1 cellular context compared by ENCODE assay signal in genomic region chr5:92969191-92969780, GRCh38.
TF ChIP-seq lines count a peak whose summit lies in the region.

No MANE protein-coding gene starts in this region.

TF ChIP-seq in HepG2, 621 proteins besides CTCF, POLR2A, EP300 and RAD21 (continued from another document and continues in another):
- TF ChIP-seq, protein P1, sequence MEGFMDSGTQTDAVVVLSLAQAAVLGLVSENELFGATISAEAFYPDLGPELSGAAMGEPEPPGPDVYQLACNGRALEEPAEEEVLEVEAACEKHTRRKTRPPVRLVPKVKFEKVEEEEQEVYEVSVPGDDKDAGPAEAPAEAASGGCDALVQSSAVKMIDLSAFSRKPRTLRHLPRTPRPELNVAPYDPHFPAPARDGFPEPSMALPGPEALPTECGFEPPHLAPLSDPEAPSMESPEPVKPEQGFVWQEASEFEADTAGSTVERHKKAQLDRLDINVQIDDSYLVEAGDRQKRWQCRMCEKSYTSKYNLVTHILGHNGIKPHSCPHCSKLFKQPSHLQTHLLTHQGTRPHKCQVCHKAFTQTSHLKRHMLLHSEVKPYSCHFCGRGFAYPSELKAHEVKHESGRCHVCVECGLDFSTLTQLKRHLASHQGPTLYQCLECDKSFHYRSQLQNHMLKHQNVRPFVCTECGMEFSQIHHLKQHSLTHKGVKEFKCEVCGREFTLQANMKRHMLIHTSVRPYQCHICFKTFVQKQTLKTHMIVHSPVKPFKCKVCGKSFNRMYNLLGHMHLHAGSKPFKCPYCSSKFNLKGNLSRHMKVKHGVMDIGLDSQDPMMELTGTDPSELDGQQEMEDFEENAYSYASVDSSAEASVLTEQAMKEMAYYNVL (CRISPR knock-in tag; IDR thresholded peaks at IDR 0.05; ENCODE audit: borderline replicate concordance), result 0 out of 2 replicates have a peak, but pooled peaks have one; percentile 12
- TF ChIP-seq ZNF598 (CRISPR knock-in tag; IDR thresholded peaks at IDR 0.05; ENCODE audit: borderline replicate concordance) (no peak), ZNF784 (CRISPR knock-in tag; IDR thresholded peaks at IDR 0.05; ENCODE audit: borderline replicate concordance) (no peak), NCOA2 (CRISPR knock-in tag; IDR thresholded peaks at IDR 0.05) (no peak), IRF2 (CRISPR knock-in tag; IDR thresholded peaks at IDR 0.05) (no peak), MLX (CRISPR knock-in tag; IDR thresholded peaks at IDR 0.05) (no peak), ZBTB7B (CRISPR knock-in tag; IDR thresholded peaks at IDR 0.05) (no peak), ZNF619 (CRISPR knock-in tag; IDR thresholded peaks at IDR 0.05) (no peak), REXO4 (CRISPR knock-in tag; IDR thresholded peaks at IDR 0.05; ENCODE audit: borderline replicate concordance) (no peak), ZFP36L2 (CRISPR knock-in tag; IDR thresholded peaks at IDR 0.05) (no peak), CHD2 (IDR thresholded peaks at IDR 0.05; ENCODE audit: low read depth, low read length) (no peak), NCOR1 (IDR thresholded peaks at IDR 0.05; ENCODE audit: borderline replicate concordance, low read length) (no peak), ZNF781 (CRISPR knock-in tag; IDR thresholded peaks at IDR 0.05; ENCODE audit: borderline replicate concordance, not compliant biosample characterization) (no peak), ZNF10 (CRISPR knock-in tag; IDR thresholded peaks at IDR 0.05; ENCODE audit: borderline replicate concordance, low read depth) (no peak), SMC3 (IDR thresholded peaks at IDR 0.05; ENCODE audit: low read length) (no peak; the same call in 1 of the 2 replicates), ZNF251 (CRISPR knock-in tag; IDR thresholded peaks at IDR 0.05) (no peak), RAD51 (IDR thresholded peaks at IDR 0.05; ENCODE audit: borderline replicate concordance) (no peak), NKX3-1 (CRISPR knock-in tag; IDR thresholded peaks at IDR 0.05) (no peak), KAT8 (CRISPR knock-in tag; IDR thresholded peaks at IDR 0.05) (no peak), ZNF33B (CRISPR knock-in tag; IDR thresholded peaks at IDR 0.05) (no peak), AGO1 (IDR thresholded peaks at IDR 0.05; ENCODE audit: low read depth, low read length, poor library complexity, severe bottlenecking) (no peak), ZNF564 (CRISPR knock-in tag; IDR thresholded peaks at IDR 0.05) (0 out of 2 replicates have a peak, but pooled peaks have one; percentile 38), TBL1XR1 (IDR thresholded peaks at IDR 0.05; ENCODE audit: borderline replicate concordance, low read length, partially characterized antibody) (no peak), CCDC6 (CRISPR knock-in tag; IDR thresholded peaks at IDR 0.05) (no peak), BCL6 (CRISPR knock-in tag; IDR thresholded peaks at IDR 0.05) (peak; percentile 48; the same call in 1 of the 2 replicates), SP140L (CRISPR knock-in tag; IDR thresholded peaks at IDR 0.05; ENCODE audit: borderline replicate concordance) (no peak), SPEN (CRISPR knock-in tag; IDR thresholded peaks at IDR 0.05; ENCODE audit: low read depth) (no peak), TP53 (CRISPR knock-in tag; conservative IDR thresholded peaks at IDR 0.05) (no peak), XBP1 (CRISPR knock-in tag; IDR thresholded peaks at IDR 0.05) (no peak), SCMH1 (CRISPR knock-in tag; IDR thresholded peaks at IDR 0.05; ENCODE audit: borderline replicate concordance) (no peak), RXRB (CRISPR knock-in tag; IDR thresholded peaks at IDR 0.05; ENCODE audit: borderline replicate concordance) (peak; percentile 31; the same call in 1 of the 2 replicates), ZNF572 (CRISPR knock-in tag; IDR thresholded peaks at IDR 0.05) (no peak), SNRNP70 (IDR thresholded peaks at IDR 0.05; ENCODE audit: low read depth, low read length) (no peak), CBX2 (IDR thresholded peaks at IDR 0.05; ENCODE audit: low read depth, low read length) (no peak), CBX2 (CRISPR knock-in tag; IDR thresholded peaks at IDR 0.05; ENCODE audit: low read depth) (no peak), CCAR2 (optimal IDR thresholded peaks at IDR 0.05; ENCODE audit: low read depth, low read length) (no peak), PAXIP1 (CRISPR knock-in tag; conservative IDR thresholded peaks at IDR 0.05) (no peak), IKZF4 (CRISPR knock-in tag; IDR thresholded peaks at IDR 0.05; ENCODE audit: borderline replicate concordance, low read depth, not compliant biosample characterization) (no peak)
- TF ChIP-seq, protein P2, sequence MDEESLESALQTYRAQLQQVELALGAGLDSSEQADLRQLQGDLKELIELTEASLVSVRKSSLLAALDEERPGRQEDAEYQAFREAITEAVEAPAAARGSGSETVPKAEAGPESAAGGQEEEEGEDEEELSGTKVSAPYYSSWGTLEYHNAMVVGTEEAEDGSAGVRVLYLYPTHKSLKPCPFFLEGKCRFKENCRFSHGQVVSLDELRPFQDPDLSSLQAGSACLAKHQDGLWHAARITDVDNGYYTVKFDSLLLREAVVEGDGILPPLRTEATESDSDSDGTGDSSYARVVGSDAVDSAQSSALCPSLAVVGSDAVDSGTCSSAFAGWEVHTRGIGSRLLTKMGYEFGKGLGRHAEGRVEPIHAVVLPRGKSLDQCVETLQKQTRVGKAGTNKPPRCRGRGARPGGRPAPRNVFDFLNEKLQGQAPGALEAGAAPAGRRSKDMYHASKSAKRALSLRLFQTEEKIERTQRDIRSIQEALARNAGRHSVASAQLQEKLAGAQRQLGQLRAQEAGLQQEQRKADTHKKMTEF (CRISPR knock-in tag; IDR thresholded peaks at IDR 0.05), result no peak
- TF ChIP-seq, protein P3, sequence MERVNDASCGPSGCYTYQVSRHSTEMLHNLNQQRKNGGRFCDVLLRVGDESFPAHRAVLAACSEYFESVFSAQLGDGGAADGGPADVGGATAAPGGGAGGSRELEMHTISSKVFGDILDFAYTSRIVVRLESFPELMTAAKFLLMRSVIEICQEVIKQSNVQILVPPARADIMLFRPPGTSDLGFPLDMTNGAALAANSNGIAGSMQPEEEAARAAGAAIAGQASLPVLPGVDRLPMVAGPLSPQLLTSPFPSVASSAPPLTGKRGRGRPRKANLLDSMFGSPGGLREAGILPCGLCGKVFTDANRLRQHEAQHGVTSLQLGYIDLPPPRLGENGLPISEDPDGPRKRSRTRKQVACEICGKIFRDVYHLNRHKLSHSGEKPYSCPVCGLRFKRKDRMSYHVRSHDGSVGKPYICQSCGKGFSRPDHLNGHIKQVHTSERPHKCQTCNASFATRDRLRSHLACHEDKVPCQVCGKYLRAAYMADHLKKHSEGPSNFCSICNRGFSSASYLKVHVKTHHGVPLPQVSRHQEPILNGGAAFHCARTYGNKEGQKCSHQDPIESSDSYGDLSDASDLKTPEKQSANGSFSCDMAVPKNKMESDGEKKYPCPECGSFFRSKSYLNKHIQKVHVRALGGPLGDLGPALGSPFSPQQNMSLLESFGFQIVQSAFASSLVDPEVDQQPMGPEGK (CRISPR knock-in tag; IDR thresholded peaks at IDR 0.05), result 0 out of 2 replicates have a peak, but pooled peaks have one; percentile 17
- TF ChIP-seq, protein P4, sequence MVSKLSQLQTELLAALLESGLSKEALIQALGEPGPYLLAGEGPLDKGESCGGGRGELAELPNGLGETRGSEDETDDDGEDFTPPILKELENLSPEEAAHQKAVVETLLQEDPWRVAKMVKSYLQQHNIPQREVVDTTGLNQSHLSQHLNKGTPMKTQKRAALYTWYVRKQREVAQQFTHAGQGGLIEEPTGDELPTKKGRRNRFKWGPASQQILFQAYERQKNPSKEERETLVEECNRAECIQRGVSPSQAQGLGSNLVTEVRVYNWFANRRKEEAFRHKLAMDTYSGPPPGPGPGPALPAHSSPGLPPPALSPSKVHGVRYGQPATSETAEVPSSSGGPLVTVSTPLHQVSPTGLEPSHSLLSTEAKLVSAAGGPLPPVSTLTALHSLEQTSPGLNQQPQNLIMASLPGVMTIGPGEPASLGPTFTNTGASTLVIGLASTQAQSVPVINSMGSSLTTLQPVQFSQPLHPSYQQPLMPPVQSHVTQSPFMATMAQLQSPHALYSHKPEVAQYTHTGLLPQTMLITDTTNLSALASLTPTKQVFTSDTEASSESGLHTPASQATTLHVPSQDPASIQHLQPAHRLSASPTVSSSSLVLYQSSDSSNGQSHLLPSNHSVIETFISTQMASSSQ (IDR thresholded peaks at IDR 0.05; ENCODE audit: low read depth), result no peak
- TF ChIP-seq, protein P4 (CRISPR knock-in tag; IDR thresholded peaks at IDR 0.05; ENCODE audit: borderline replicate concordance), result no peak
- TF ChIP-seq, protein P5, sequence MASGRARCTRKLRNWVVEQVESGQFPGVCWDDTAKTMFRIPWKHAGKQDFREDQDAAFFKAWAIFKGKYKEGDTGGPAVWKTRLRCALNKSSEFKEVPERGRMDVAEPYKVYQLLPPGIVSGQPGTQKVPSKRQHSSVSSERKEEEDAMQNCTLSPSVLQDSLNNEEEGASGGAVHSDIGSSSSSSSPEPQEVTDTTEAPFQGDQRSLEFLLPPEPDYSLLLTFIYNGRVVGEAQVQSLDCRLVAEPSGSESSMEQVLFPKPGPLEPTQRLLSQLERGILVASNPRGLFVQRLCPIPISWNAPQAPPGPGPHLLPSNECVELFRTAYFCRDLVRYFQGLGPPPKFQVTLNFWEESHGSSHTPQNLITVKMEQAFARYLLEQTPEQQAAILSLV (CRISPR knock-in tag; IDR thresholded peaks at IDR 0.05; ENCODE audit: borderline replicate concordance), result no peak
- TF ChIP-seq, protein P6, sequence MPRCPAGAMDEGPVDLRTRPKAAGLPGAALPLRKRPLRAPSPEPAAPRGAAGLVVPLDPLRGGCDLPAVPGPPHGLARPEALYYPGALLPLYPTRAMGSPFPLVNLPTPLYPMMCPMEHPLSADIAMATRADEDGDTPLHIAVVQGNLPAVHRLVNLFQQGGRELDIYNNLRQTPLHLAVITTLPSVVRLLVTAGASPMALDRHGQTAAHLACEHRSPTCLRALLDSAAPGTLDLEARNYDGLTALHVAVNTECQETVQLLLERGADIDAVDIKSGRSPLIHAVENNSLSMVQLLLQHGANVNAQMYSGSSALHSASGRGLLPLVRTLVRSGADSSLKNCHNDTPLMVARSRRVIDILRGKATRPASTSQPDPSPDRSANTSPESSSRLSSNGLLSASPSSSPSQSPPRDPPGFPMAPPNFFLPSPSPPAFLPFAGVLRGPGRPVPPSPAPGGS (CRISPR knock-in tag; IDR thresholded peaks at IDR 0.05), result no peak
